11 cellular contexts compared by ENCODE assay signal in the genomic region with DNA sequence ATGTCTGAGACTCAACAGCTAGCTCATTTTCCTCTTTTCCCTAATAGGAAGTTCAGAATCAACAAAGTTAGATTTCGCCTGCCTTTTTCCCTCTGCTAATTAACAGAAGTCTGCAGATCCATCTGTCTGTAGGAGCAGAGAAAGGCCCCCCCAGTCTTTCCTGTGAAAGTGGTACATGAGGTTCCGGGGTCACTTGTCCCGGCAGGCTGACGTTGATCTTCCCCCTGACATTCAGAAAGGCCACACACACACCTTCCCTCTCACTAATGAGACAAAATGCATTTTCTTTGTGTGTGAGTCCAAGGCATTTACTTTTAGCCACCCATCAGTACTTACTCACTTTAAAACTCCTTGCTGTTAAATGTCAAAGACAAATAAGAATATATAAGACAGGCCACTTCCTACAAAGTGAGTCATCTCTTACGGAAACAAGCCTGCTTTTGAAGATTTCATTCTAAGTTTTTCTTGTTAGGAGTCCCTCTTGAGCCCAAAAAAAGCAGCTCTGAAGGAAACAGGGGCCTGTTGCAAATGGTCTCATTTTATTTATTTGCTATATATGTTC.
DNase-seq lines count a peak whose midpoint lies in the region; TF ChIP-seq lines count a peak whose summit lies in the region.
"Had no signal": no experiment of that assay in that cellular context is flagged by ENCODE, and none has a peak within 500 bp of the region (broad histone marks: within the 10 kb centered on the region; RNA-seq: fewer than 3 reads in every experiment).

No MANE protein-coding gene starts in this region.

- no peaks in the 10 kb centered on the region for H4K20me1 ChIP-seq in BLaER1 treated with 17β-estradiol and CSF1 and Interleukin-3, amounts not matched to agents 10 nM and 100 nM

- no peaks in the 10 kb centered on the region for H3K9me3 ChIP-seq in BLaER1 treated with 17β-estradiol and CSF1 and Interleukin-3, amounts not matched to agents 10 nM and 100 nM (replicated peaks in 1 of 11)
- H3K9me3 ChIP-seq in muscle layer of colon (ENCODE audit: low read length) (no peaks in the 10 kb centered on the region), MG63 (no peaks in the 10 kb centered on the region)
- H3K9me3 ChIP-seq: thyroid gland had no signal

- TF ChIP-seq CTCF in astrocyte of the spinal cord (IDR thresholded peaks at IDR 0.05; ENCODE audit: low read depth, low read length): no peak

- H3K9ac ChIP-seq in BLaER1 treated with 17β-estradiol and CSF1 and Interleukin-3, amounts not matched to agents 10 nM and 100 nM: peak overlapping the region in 7 of 11 experiments; percentile 10 to 58 (median 44); a peak in 9 of 22 replicates
- no peak overlapping the region for H3K9ac ChIP-seq in muscle layer of colon (ENCODE audit: low read length)
- H3K9ac ChIP-seq: parathyroid adenoma had no signal

- peaks cover 60 to 86% (median 76%) of the 10 kb centered on the region in 10 experiments for H3K4me1 ChIP-seq in BLaER1 treated with 17β-estradiol and CSF1 and Interleukin-3, amounts not matched to agents 10 nM and 100 nM
- H3K4me1 ChIP-seq in muscle layer of colon (ENCODE audit: insufficient read depth, low read length): peaks cover 37% of the 10 kb centered on the region
- H3K4me1 ChIP-seq: parathyroid adenoma had no signal

- no peak overlapping the region for H3K4me3 ChIP-seq in BLaER1 treated with 17β-estradiol and CSF1 and Interleukin-3, amounts not matched to agents 10 nM and 100 nM
- H3K4me3 ChIP-seq in astrocyte of the spinal cord (ENCODE audit: low read depth, low read length) (no peak overlapping the region), muscle layer of colon (ENCODE audit: low read depth in 1 of 2, low read length in 2 of 2) (no peak overlapping the region), MG63 (no peak overlapping the region)
- H3K4me3 ChIP-seq: thyroid gland had no signal

- H3K27ac ChIP-seq in BLaER1 treated with 17β-estradiol and CSF1 and Interleukin-3, amounts not matched to agents 10 nM and 100 nM: peak overlapping the region in 10 of 11 experiments; percentile 4 to 77 (median 48); a peak in 14 of 22 replicates
- peak overlapping the region; percentile 83 for H3K27ac ChIP-seq in muscle layer of colon (ENCODE audit: low read depth, low read length)
- H3K27ac ChIP-seq: parathyroid adenoma, thyroid gland had no signal

- no peaks in the 10 kb centered on the region for H3K27me3 ChIP-seq in BLaER1 treated with 17β-estradiol and CSF1 and Interleukin-3, amounts not matched to agents 10 nM and 100 nM
- H3K27me3 ChIP-seq in muscle layer of colon (ENCODE audit: control insufficient read depth in 1 of 2, insufficient read depth in 2 of 2, low read length in 2 of 2) (no peaks in the 10 kb centered on the region), MG63 (no peaks in the 10 kb centered on the region)
- H3K27me3 ChIP-seq: thyroid gland had no signal

- in situ Hi-C loops in astrocyte of the spinal cord (cut with HindIII; ENCODE audit: low sequenced_read_pairs): no loop called here

- H3K36me3 ChIP-seq in BLaER1 treated with 17β-estradiol and CSF1 and Interleukin-3, amounts not matched to agents 10 nM and 100 nM: peaks cover 0 to 10% (median 0%) of the 10 kb centered on the region in 11 experiments; a peak in 2 of 22 replicates
- peaks cover 7% of the 10 kb centered on the region for H3K36me3 ChIP-seq in muscle layer of colon (ENCODE audit: insufficient read depth, low read length)
- no peaks in the 10 kb centered on the region for H3K36me3 ChIP-seq in MG63
- H3K36me3 ChIP-seq: thyroid gland had no signal

- DNase-seq in M059J (ENCODE audit: low read depth) (peak; percentile 44), astrocyte of the spinal cord (ENCODE audit: low read depth, low spot score) (peak; percentile 76), NCI-H2081 (lab: John Stamatoyannopoulos, UW) (no peak), MG63 (no peak), HuH-7.5 (ENCODE audit: low spot score) (no peak), mucosa of gallbladder (ENCODE audit: low spot score) (no peak)
- DNase-seq: NCI-H1436, thyroid gland had no signal

- H3K4me2 ChIP-seq in BLaER1 treated with 17β-estradiol and CSF1 and Interleukin-3, amounts not matched to agents 10 nM and 100 nM: peak overlapping the region; percentile 51 to 88 (median 67)

Comparison
In these comparisons a context has a peak if more than half of its experiments do, and no peak if none do; other contexts are left out.
1. DNase-seq: peak in M059J (single experiment) and astrocyte of the spinal cord (single experiment); none in NCI-H2081 (0 of 2), MG63 (single experiment), HuH-7.5 (single experiment) and mucosa of gallbladder (single experiment).